ENCODE assay signal across 1 cellular context in the genomic region with DNA sequence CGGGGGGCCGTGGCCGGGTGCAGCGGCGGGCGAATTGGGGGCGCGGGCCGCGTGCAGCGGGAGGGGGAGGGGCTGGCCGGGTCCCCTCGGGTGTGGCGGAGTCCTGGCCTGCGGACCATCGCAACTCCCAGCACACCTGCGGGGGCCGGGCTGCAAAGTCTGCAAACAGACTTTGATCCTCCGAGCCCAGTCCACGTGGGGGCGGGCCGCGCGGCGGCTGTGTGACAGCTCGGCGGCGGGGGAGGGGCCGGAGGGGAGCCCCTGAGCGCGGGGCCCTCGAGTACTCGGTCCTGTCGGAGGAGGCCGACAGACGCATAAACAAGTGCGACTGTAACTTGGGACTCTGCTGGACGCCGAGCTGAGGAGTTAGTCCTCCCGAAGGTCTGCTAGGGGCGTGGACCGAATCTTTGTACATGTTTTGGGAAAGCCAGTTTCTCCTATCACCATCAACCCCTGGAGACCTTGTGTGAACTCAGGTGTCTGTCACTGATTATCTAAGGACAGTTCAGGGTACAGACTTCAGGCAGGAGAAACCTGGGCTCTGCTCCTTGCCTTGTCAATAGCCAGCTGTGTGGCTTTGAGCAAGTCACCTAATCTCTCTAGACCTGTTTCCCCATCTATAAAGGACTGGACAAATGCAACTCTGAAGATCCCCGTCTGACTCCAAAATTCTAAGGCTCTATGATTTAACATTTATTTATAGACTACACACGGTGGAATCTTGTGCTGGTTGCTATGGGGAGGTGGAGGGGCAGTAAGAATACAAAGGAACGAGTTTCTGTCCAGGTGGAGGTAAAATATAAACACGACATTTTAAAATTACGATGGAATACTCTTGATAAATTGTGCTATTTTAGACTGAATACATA.
TF ChIP-seq lines count a peak whose summit lies in the region.

No MANE protein-coding gene starts in this region.

TF ChIP-seq in IMR-90, 13 proteins besides CTCF, POLR2A, EP300 and RAD21:
- peak; percentile 88 for TF ChIP-seq MXI1 (IDR thresholded peaks at IDR 0.05; ENCODE audit: borderline replicate concordance, low read depth, low read length)
- TF ChIP-seq, protein P1, sequence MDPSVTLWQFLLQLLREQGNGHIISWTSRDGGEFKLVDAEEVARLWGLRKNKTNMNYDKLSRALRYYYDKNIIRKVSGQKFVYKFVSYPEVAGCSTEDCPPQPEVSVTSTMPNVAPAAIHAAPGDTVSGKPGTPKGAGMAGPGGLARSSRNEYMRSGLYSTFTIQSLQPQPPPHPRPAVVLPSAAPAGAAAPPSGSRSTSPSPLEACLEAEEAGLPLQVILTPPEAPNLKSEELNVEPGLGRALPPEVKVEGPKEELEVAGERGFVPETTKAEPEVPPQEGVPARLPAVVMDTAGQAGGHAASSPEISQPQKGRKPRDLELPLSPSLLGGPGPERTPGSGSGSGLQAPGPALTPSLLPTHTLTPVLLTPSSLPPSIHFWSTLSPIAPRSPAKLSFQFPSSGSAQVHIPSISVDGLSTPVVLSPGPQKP (IDR thresholded peaks at IDR 0.05; ENCODE audit: borderline replicate concordance, low read depth, low read length): no peak
